ENCODE assay signal across 8 cellular contexts in the genomic region with DNA sequence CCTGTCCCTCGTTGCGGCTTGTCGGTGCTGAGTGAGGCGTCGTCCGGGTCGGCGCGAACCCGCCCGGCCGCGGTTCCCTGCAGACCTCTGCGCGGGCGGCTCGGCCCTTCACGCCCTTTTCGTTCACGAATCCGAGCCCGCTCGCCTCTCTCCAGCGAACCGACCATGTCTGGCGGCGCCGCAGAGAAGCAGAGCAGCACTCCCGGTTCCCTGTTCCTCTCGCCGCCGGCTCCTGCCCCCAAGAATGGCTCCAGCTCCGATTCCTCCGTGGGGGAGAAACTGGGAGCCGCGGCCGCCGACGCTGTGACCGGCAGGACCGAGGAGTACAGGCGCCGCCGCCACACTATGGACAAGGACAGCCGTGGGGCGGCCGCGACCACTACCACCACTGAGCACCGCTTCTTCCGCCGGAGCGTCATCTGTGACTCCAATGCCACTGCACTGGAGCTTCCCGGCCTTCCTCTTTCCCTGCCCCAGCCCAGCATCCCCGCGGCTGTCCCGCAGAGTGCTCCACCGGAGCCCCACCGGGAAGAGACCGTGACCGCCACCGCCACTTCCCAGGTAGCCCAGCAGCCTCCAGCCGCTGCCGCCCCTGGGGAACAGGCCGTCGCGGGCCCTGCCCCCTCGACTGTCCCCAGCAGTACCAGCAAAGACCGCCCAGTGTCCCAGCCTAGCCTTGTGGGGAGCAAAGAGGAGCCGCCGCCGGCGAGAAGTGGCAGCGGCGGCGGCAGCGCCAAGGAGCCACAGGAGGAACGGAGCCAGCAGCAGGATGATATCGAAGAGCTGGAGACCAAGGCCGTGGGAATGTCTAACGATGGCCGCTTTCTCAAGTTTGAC. TPM values are rescaled to one million over a fixed set of nuclear protein-coding genes. Genes with fewer than 3 reads are reported as not detected.
DNase-seq lines count a peak whose midpoint lies in the region; ATAC-seq and TF ChIP-seq lines count a peak whose summit lies in the region.

No MANE protein-coding gene starts in this region.

- ATAC-seq in HG03280 (IDR thresholded peaks at IDR 0.05; ENCODE audit: unreplicated experiment) = peak; percentile 7

- dilution Hi-C loops in mammary epithelial cell (cut with HindIII; ENCODE audit: low sequenced_read_pairs) = no loop called here

- in situ Hi-C loops in mammary epithelial cell (cut with MboI; ENCODE audit: low sequenced_read_pairs in 2 of 2) = loop anchor here in 1 of 2 donors (5.0 kb wide), 1 partner anchor 176 kb away; no protein-coding TSS in a partner anchor

- H3K9me3 ChIP-seq in mammary epithelial cell (replicated peaks; ENCODE audit: insufficient read depth, low read length) = no peaks in the 10 kb centered on the region

- no peaks in the 10 kb centered on the region for H3K27me3 ChIP-seq in mammary epithelial cell (ENCODE audit: insufficient read depth, low read length)
- no peaks in the 10 kb centered on the region for H3K27me3 ChIP-seq in kidney epithelial cell (ENCODE audit: control insufficient read depth, insufficient read depth, low read length)

- CTCF ChIA-PET in mammary epithelial cell (lab: Charles Lee; ENCODE audit: low non-redundant PET) = interaction anchor here (0.7 kb wide), 1 partner anchor 140 kb away, joined by 3 read pairs; no protein-coding TSS in a partner anchor

- peaks cover 61% of the 10 kb centered on the region for H3K79me2 ChIP-seq in mammary epithelial cell (ENCODE audit: insufficient read depth, low read length)

- H2AFZ ChIP-seq in mammary epithelial cell (ENCODE audit: low read depth, low read length) = peak overlapping the region; percentile 88

- TSS peak; percentile 18 for BruUV-seq in mammary epithelial cell (replicated peaks; lab: Mats Ljungman, UMichigan)

- peaks cover 2% of the 10 kb centered on the region for H3K36me3 ChIP-seq in mammary epithelial cell (ENCODE audit: insufficient read depth, low read length)
- H3K36me3 ChIP-seq in kidney epithelial cell (ENCODE audit: control insufficient read depth, insufficient read depth, low read length) = no peaks in the 10 kb centered on the region

- peak overlapping the region; percentile 81 for H3K4me2 ChIP-seq in mammary epithelial cell (ENCODE audit: insufficient read depth, low read depth, low read length)

- WGBS in mammary epithelial cell (ENCODE audit: low coverage, missing lambda C conversion rate) = 1% methylated on average over 19 of the region's 81 CpGs

- TF ChIP-seq CTCF in mammary epithelial cell (conservative IDR thresholded peaks at IDR 0.05 in 1 of 2, IDR thresholded peaks at IDR 0.05 in 1 of 2; ENCODE audit: extremely low read depth in 1 of 2, insufficient read depth in 1 of 2, low read depth in 1 of 2, low read length in 2 of 2) = no peak
- TF ChIP-seq CTCF in kidney epithelial cell (IDR thresholded peaks at IDR 0.05; ENCODE audit: insufficient read depth, low read length, poor library complexity, severe bottlenecking) = no peak

- H3K9ac ChIP-seq in mammary epithelial cell (ENCODE audit: insufficient read depth, low read length) = peak overlapping the region; percentile 71

- intact Hi-C loops in mammary epithelial cell (cut with micrococcal nuclease) = loop anchor here (10.0 kb wide), 4 partner anchors 61 to 851 kb away; a partner anchor contains a TSS

- H3K4me1 ChIP-seq in mammary epithelial cell (ENCODE audit: insufficient read depth, low read length) = peaks cover 14% of the 10 kb centered on the region

- DNase-seq in NCI-H345 (lab: John Stamatoyannopoulos, UW) (peak; percentile 20), NCI-H345 treated with DMSO at 0.1 percent for 48 hours (lab: John Stamatoyannopoulos, UW; ENCODE audit: unreplicated experiment) (no peak), T-helper 9 cell (peak; percentile 43), mammary epithelial cell (no peak), kidney epithelial cell (ENCODE audit: low read depth) (no peak), NCI-H2029 treated with DMSO at 0.1 percent for 48 hours (lab: John Stamatoyannopoulos, UW) (no peak)
- peak; percentile 7 to 23 (median 18) for DNase-seq in stimulated activated CD4-positive, alpha-beta T cell treated with anti-CD3 and anti-CD28 coated beads, Interleukin-1b, Interleukin-23, amount 100 ng/mL, for 24 hours (ENCODE audit: low read depth in 4 of 4, low spot score in 1 of 4)

- H3K27ac ChIP-seq in mammary epithelial cell (ENCODE audit: insufficient read depth, low read depth, low read length) = peak overlapping the region; percentile 77

- H3K4me3 ChIP-seq in mammary epithelial cell (replicated peaks in 1 of 3; ENCODE audit: insufficient read depth in 1 of 3, low read depth in 2 of 3, low read length in 3 of 3) (peak overlapping the region; percentile 64 to 94 (median 69)), kidney epithelial cell (ENCODE audit: low read depth, low read length) (peak overlapping the region; percentile 92)

- H4K20me1 ChIP-seq in mammary epithelial cell (ENCODE audit: insufficient read depth, low read length) = peaks cover 30% of the 10 kb centered on the region

RNA-seq across cellular contexts. Expression of a gene that starts 1.2 kb away (rescaled TPM):
- 100 to 1,000 TPM; 154 to 180 TPM for total RNA-seq in mammary epithelial cell
- polyA plus RNA-seq in mammary epithelial cell = 69.8 TPM
- polyA minus RNA-seq in mammary epithelial cell = 113 TPM
- 57.6 and 89.6 TPM in 2 replicates for total RNA-seq in kidney epithelial cell

Comparison
In these comparisons a context has a peak if more than half of its experiments do, and no peak if none do; other contexts are left out.
1. DNase-seq: peak in NCI-H345 (single experiment), T-helper 9 cell (single experiment) and stimulated activated CD4-positive, alpha-beta T cell treated with anti-CD3 and anti-CD28 coated beads, Interleukin-1b, Interleukin-23, amount 100 ng/mL, for 24 hours (4 of 4); none in NCI-H345 treated with DMSO at 0.1 percent for 48 hours (single experiment), mammary epithelial cell (single experiment), kidney epithelial cell (single experiment) and NCI-H2029 treated with DMSO at 0.1 percent for 48 hours (single experiment).